15 cellular contexts compared by ENCODE assay signal in the genomic region with DNA sequence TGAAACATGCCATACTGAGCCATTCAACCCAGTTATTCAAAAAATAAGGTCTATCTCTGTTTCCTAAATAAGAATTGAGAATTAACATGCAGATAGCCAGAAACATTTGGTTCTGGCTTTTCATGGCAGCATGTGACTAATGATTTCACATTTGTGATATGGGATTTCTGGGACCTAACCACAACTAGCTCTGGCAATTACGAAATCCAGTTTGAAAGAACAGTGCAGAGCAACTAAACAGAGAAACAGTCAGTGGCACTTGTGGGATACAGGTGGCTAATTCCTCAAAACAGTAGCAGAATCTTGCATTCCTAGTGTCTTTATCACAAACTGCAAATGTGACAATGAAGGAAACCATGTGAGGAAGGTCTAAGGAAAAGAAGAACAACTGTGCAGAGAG.
DNase-seq lines count a peak whose midpoint lies in the region; ATAC-seq, FAIRE-seq and TF ChIP-seq lines count a peak whose summit lies in the region.
"Had no signal": no experiment of that assay in that cellular context is flagged by ENCODE, and none has a peak within 500 bp of the region (broad histone marks: within the 10 kb centered on the region; RNA-seq: fewer than 3 reads in every experiment).

No MANE protein-coding gene starts in this region.

- H3K4me3 ChIP-seq in AG09309 (ENCODE audit: control insufficient read depth, low read depth, low read length) (no peak overlapping the region), astrocyte (ENCODE audit: insufficient read depth, low read depth, low read length) (no peak overlapping the region), GM23338 (no peak overlapping the region), body of pancreas (no peak overlapping the region)
- H3K4me3 ChIP-seq: cardiac muscle cell, stomach had no signal

- no peak for TF ChIP-seq POLR2A in body of pancreas (IDR thresholded peaks at IDR 0.05)

- peak; percentile 31 for DNase-seq in AG09309 (ENCODE audit: low read depth)
- peak; percentile 88 for DNase-seq in HT1080 (ENCODE audit: low read depth)
- peak; percentile 95 for DNase-seq in astrocyte (ENCODE audit: low read depth)
- peak; percentile 75 for DNase-seq in islet precursor cell
- no peak for DNase-seq in GM23338 (ENCODE audit: low spot score)
- DNase-seq in body of pancreas: no peak
- DNase-seq in activated CD8-positive, alpha-beta T cell treated with anti-CD3 and anti-CD28 coated beads, Interleukin-2, amount 10 ng/mL, durations not matched to agents 7 days and 5 days: no peak
- no peak for DNase-seq in NCI-H1105 (lab: John Stamatoyannopoulos, UW)
- DNase-seq: CD4-positive, alpha-beta memory T cell; NCI-H748 treated with DMSO at 0.1 percent for 48 hours; stomach; T-helper 17 cell had no signal

- intact Hi-C loops in body of pancreas (cut with DNase I): no loop called here

- no peaks in the 10 kb centered on the region; the same call in 1 of the 2 replicates for H3K9me2 ChIP-seq in GM23338 (ENCODE audit: insufficient read depth)

- TF ChIP-seq CTCF in AG09309 (IDR thresholded peaks at IDR 0.05; ENCODE audit: control insufficient read depth, insufficient read depth, low read depth, low read length, missing control alignments) (no peak), astrocyte (IDR thresholded peaks at IDR 0.05; ENCODE audit: insufficient read depth, low read depth, low read length) (no peak), GM23338 (conservative IDR thresholded peaks at IDR 0.05; ENCODE audit: low read depth in 2 of 2) (no peak), body of pancreas (IDR thresholded peaks at IDR 0.05) (no peak)

- H3K27me3 ChIP-seq in astrocyte (ENCODE audit: insufficient read depth, low read length) (no peaks in the 10 kb centered on the region), GM23338 (ENCODE audit: insufficient read depth) (no peaks in the 10 kb centered on the region), body of pancreas (no peaks in the 10 kb centered on the region)
- H3K27me3 ChIP-seq: cardiac muscle cell, stomach had no signal

- no peaks in the 10 kb centered on the region for H3K79me2 ChIP-seq in astrocyte (ENCODE audit: insufficient read depth, low read length)
- no peaks in the 10 kb centered on the region for H3K79me2 ChIP-seq in GM23338 (replicated peaks; ENCODE audit: insufficient read depth)

- H3K27ac ChIP-seq in astrocyte (ENCODE audit: low read depth, low read length) (peak overlapping the region; percentile 58), GM23338 (ENCODE audit: low read depth) (no peak overlapping the region), body of pancreas (no peak overlapping the region)
- H3K27ac ChIP-seq: cardiac muscle cell, KMS-11, stomach had no signal

- H3K9me3 ChIP-seq in astrocyte (ENCODE audit: insufficient read depth, low read depth, low read length) (no peaks in the 10 kb centered on the region), body of pancreas (no peaks in the 10 kb centered on the region)
- H3K9me3 ChIP-seq: stomach had no signal

- 75 to 89% methylated on average over 1 of the region's 1 CpG for WGBS in body of pancreas, 2 donors

- H2AFZ ChIP-seq in astrocyte (ENCODE audit: low read depth, low read length) (no peak overlapping the region), GM23338 (no peak overlapping the region)

- H3K9me3 Mint-ChIP-seq in astrocyte (ENCODE audit: unreplicated experiment): no peaks in the 10 kb centered on the region
- H3K9me3 Mint-ChIP-seq in GM23338: no peaks in the 10 kb centered on the region
- peaks cover 3% of the 10 kb centered on the region for H3K9me3 Mint-ChIP-seq in activated CD8-positive, alpha-beta T cell treated with anti-CD3 and anti-CD28 coated beads, Interleukin-2, amount 10 ng/mL, durations not matched to agents 7 days and 5 days (ENCODE audit: insufficient read depth)

- CTCF ChIA-PET in activated CD8-positive, alpha-beta T cell treated with anti-CD3 and anti-CD28 coated beads, Interleukin-2, amount 10 ng/mL, durations not matched to agents 7 days and 5 days (lab: Charles Lee): no interaction called here

- H3K4me1 Mint-ChIP-seq in astrocyte (ENCODE audit: low read depth, unreplicated experiment) (peaks cover 45% of the 10 kb centered on the region), GM23338 (peaks cover 14% of the 10 kb centered on the region)
- H3K4me1 Mint-ChIP-seq in activated CD8-positive, alpha-beta T cell treated with anti-CD3 and anti-CD28 coated beads, Interleukin-2, amount 10 ng/mL, durations not matched to agents 7 days and 5 days (ENCODE audit: low read depth): no peaks in the 10 kb centered on the region
- H3K4me1 Mint-ChIP-seq: CD4-positive, alpha-beta memory T cell had no signal

- peak overlapping the region; percentile 71 for H3K27ac Mint-ChIP-seq in astrocyte (ENCODE audit: unreplicated experiment)
- no peak overlapping the region for H3K27ac Mint-ChIP-seq in GM23338
- H3K27ac Mint-ChIP-seq in activated CD8-positive, alpha-beta T cell treated with anti-CD3 and anti-CD28 coated beads, Interleukin-2, amount 10 ng/mL, durations not matched to agents 7 days and 5 days: no peak overlapping the region
- H3K27ac Mint-ChIP-seq: CD4-positive, alpha-beta memory T cell; T-helper 17 cell had no signal

- no peaks in the 10 kb centered on the region for H3K36me3 Mint-ChIP-seq in astrocyte (ENCODE audit: low read depth, unreplicated experiment)
- H3K36me3 Mint-ChIP-seq in GM23338 (ENCODE audit: low read depth): no peaks in the 10 kb centered on the region
- no peaks in the 10 kb centered on the region for H3K36me3 Mint-ChIP-seq in activated CD8-positive, alpha-beta T cell treated with anti-CD3 and anti-CD28 coated beads, Interleukin-2, amount 10 ng/mL, durations not matched to agents 7 days and 5 days (ENCODE audit: low read depth)
- H3K36me3 Mint-ChIP-seq: CD4-positive, alpha-beta memory T cell had no signal

- H3K36me3 ChIP-seq in astrocyte (ENCODE audit: insufficient read depth, low read length) (no peaks in the 10 kb centered on the region), GM23338 (ENCODE audit: insufficient read depth) (no peaks in the 10 kb centered on the region), body of pancreas (replicated peaks in 1 of 2; ENCODE audit: insufficient read depth in 1 of 2, low read depth in 2 of 2) (no peaks in the 10 kb centered on the region)
- H3K36me3 ChIP-seq: cardiac muscle cell, stomach had no signal

- no peak overlapping the region for H3K9ac ChIP-seq in astrocyte (ENCODE audit: low read length)
- H3K9ac ChIP-seq: KMS-11 had no signal

- H3K4me3 Mint-ChIP-seq in astrocyte (ENCODE audit: unreplicated experiment) (no peak overlapping the region), GM23338 (no peak overlapping the region)
- no peak overlapping the region for H3K4me3 Mint-ChIP-seq in activated CD8-positive, alpha-beta T cell treated with anti-CD3 and anti-CD28 coated beads, Interleukin-2, amount 10 ng/mL, durations not matched to agents 7 days and 5 days
- H3K4me3 Mint-ChIP-seq: CD4-positive, alpha-beta memory T cell; T-helper 17 cell had no signal

- peak; percentile 58 for FAIRE-seq in astrocyte (lab: Jason Lieb, UNC)
- FAIRE-seq: GM12891 had no signal

- H3K4me2 ChIP-seq in astrocyte (ENCODE audit: low read length): peak overlapping the region; percentile 61
- no peak overlapping the region for H3K4me2 ChIP-seq in GM23338
- H3K4me2 ChIP-seq: KMS-11 had no signal

- POLR2A ChIA-PET in activated CD8-positive, alpha-beta T cell treated with anti-CD3 and anti-CD28 coated beads, Interleukin-2, amount 10 ng/mL, durations not matched to agents 7 days and 5 days (lab: Charles Lee): no interaction called here

- peaks cover 24% of the 10 kb centered on the region for H3K4me1 ChIP-seq in astrocyte (ENCODE audit: insufficient read depth, low read length)
- peaks cover 11% of the 10 kb centered on the region; the same call in 1 of the 2 replicates for H3K4me1 ChIP-seq in GM23338 (ENCODE audit: insufficient read depth)
- no peaks in the 10 kb centered on the region for H3K4me1 ChIP-seq in body of pancreas
- H3K4me1 ChIP-seq: stomach had no signal

- no peaks in the 10 kb centered on the region for H3F3A ChIP-seq in GM23338 (replicated peaks; ENCODE audit: low read depth)

- ATAC-seq in GM23338: no peak
- no peak for ATAC-seq in body of pancreas
- no peak for ATAC-seq in activated CD8-positive, alpha-beta T cell treated with anti-CD3 and anti-CD28 coated beads, Interleukin-2, amount 10 ng/mL, durations not matched to agents 7 days and 5 days
- ATAC-seq: T-helper 17 cell had no signal

- H3K27me3 Mint-ChIP-seq in astrocyte (ENCODE audit: low read depth, unreplicated experiment) (no peaks in the 10 kb centered on the region), GM23338 (ENCODE audit: insufficient read depth, low read depth, poor library complexity) (no peaks in the 10 kb centered on the region)
- no peaks in the 10 kb centered on the region for H3K27me3 Mint-ChIP-seq in activated CD8-positive, alpha-beta T cell treated with anti-CD3 and anti-CD28 coated beads, Interleukin-2, amount 10 ng/mL, durations not matched to agents 7 days and 5 days (ENCODE audit: low read depth)
- H3K27me3 Mint-ChIP-seq: CD4-positive, alpha-beta memory T cell; T-helper 17 cell had no signal

- no peaks in the 10 kb centered on the region for H4K20me1 ChIP-seq in astrocyte (ENCODE audit: insufficient read depth, low read length)
- H4K20me1 ChIP-seq in GM23338 (replicated peaks; ENCODE audit: insufficient read depth): no peaks in the 10 kb centered on the region

TF ChIP-seq in GM23338, 12 proteins besides CTCF, POLR2A, EP300 and RAD21 (continues in another document):
- TF ChIP-seq, protein P1, sequence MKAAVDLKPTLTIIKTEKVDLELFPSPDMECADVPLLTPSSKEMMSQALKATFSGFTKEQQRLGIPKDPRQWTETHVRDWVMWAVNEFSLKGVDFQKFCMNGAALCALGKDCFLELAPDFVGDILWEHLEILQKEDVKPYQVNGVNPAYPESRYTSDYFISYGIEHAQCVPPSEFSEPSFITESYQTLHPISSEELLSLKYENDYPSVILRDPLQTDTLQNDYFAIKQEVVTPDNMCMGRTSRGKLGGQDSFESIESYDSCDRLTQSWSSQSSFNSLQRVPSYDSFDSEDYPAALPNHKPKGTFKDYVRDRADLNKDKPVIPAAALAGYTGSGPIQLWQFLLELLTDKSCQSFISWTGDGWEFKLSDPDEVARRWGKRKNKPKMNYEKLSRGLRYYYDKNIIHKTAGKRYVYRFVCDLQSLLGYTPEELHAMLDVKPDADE (IDR thresholded peaks at IDR 0.05): no peak
- TF ChIP-seq STAT1 (IDR thresholded peaks at IDR 0.05; ENCODE audit: unreplicated experiment) (no peak), EZH2phosphoT487 (IDR thresholded peaks at IDR 0.05; ENCODE audit: unreplicated experiment) (no peak), CREB1 (CRISPR knock-in tag; IDR thresholded peaks at IDR 0.05; ENCODE audit: low read depth) (no peak), EZH2 (IDR thresholded peaks at IDR 0.05; ENCODE audit: low read depth, unreplicated experiment) (no peak)

Comparison
In these comparisons a context has a peak if more than half of its experiments do, and no peak if none do; other contexts are left out.
1. DNase-seq: peak in AG09309 (single experiment), HT1080 (single experiment), astrocyte (single experiment) and islet precursor cell (single experiment); none in GM23338 (single experiment), body of pancreas (0 of 4), activated CD8-positive, alpha-beta T cell treated with anti-CD3 and anti-CD28 coated beads, Interleukin-2, amount 10 ng/mL, durations not matched to agents 7 days and 5 days (single experiment) and NCI-H1105 (single experiment).